Comparison of ENCODE assay signal across 20 cellular contexts in the genomic region with DNA sequence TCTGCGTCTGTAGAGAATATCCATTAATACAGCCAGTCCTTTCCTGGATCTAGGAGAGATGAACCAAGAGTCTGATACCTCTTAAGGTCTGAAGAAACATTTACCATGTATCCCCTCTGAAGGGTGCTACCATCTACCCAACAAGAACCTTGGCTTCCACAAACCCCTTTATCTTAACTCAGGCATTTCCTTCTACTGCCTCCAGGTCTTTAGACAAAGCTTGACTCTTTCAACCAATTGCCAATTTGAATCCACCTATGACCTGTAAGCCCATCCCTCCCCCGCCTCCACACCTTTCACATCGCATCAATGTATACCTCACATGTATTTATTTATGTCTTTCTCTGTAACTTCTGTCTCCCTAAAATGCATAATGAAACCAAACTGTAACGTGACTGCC.
DNase-seq lines count a peak whose midpoint lies in the region; ATAC-seq and TF ChIP-seq lines count a peak whose summit lies in the region.
"Had no signal": no experiment of that assay in that cellular context is flagged by ENCODE, and none has a peak within 500 bp of the region (broad histone marks: within the 10 kb centered on the region; RNA-seq: fewer than 3 reads in every experiment).

No MANE protein-coding gene starts in this region.

- peaks cover 8% of the 10 kb centered on the region for H3K9me3 Mint-ChIP-seq in activated naive CD4-positive, alpha-beta T cell treated with anti-CD3 and anti-CD28 coated beads for 36 hours

- TF ChIP-seq EP300 in transverse colon (IDR thresholded peaks at IDR 0.05; ENCODE audit: low read depth): no peak

- H3K36me3 ChIP-seq in left ventricle myocardium inferior (no peaks in the 10 kb centered on the region), psoas muscle (ENCODE audit: insufficient read depth in 1 of 2, low read depth in 1 of 2) (no peaks in the 10 kb centered on the region), transverse colon (no peaks in the 10 kb centered on the region)
- H3K36me3 ChIP-seq: BE2C had no signal

- H3K27ac ChIP-seq in left ventricle myocardium inferior (replicated peaks) (peak overlapping the region; percentile 82), psoas muscle (peak overlapping the region; percentile 82), transverse colon (peak overlapping the region in 3 of 4 donors; percentile 16 to 39 (median 29))
- H3K27ac ChIP-seq: 22Rv1 had no signal

- 77 to 90% (median 81%) methylated on average over 4 of the region's 4 CpGs for WGBS in psoas muscle, 3 donors
- 93 to 97% methylated on average over 4 of the region's 4 CpGs for WGBS in transverse colon (ENCODE audit: low coverage in 1 of 2), 2 donors

- peaks cover 40% of the 10 kb centered on the region for H3K4me1 ChIP-seq in left ventricle myocardium inferior
- H3K4me1 ChIP-seq in psoas muscle: peaks cover 26% of the 10 kb centered on the region
- H3K4me1 ChIP-seq in transverse colon: peaks cover 0 to 10% (median 2%) of the 10 kb centered on the region in 4 donors

- TF ChIP-seq POLR2A in transverse colon (IDR thresholded peaks at IDR 0.05): no peak

- H3K27me3 Mint-ChIP-seq in activated naive CD4-positive, alpha-beta T cell treated with anti-CD3 and anti-CD28 coated beads for 36 hours (ENCODE audit: low read depth): no peaks in the 10 kb centered on the region
- H3K27me3 Mint-ChIP-seq: CD4-positive, CD25-positive, alpha-beta regulatory T cell had no signal

- ATAC-seq in Right ventricle myocardium inferior (peak; percentile 11), left cardiac atrium (no peak), psoas muscle (no peak)

- in situ Hi-C loops in transverse colon (cut with MboI; ENCODE audit: low pct_ligation_motif_present in 1 of 4, low pct_unique_long_range_greater_than_20kb in 1 of 4, low sequenced_read_pairs in 3 of 4): no loop called here

- H3K27me3 ChIP-seq in left ventricle myocardium inferior (ENCODE audit: low read depth) (no peaks in the 10 kb centered on the region), psoas muscle (ENCODE audit: insufficient read depth in 3 of 3, low read length in 2 of 3) (no peaks in the 10 kb centered on the region), transverse colon (no peaks in the 10 kb centered on the region)
- H3K27me3 ChIP-seq: BE2C had no signal

- DNase-seq in Right ventricle myocardium inferior (ENCODE audit: missing footprints) (no peak), left cardiac atrium (no peak), left ventricle myocardium inferior (no peak), psoas muscle (no peak), transverse colon (no peak), AML-193 (lab: John Stamatoyannopoulos, UW) (no peak), NCI-H1092 treated with DMSO at 0.1 percent for 48 hours (lab: John Stamatoyannopoulos, UW) (no peak)
- DNase-seq in activated naive CD4-positive, alpha-beta T cell treated with anti-CD3 and anti-CD28 coated beads for 36 hours: no peak
- DNase-seq: CD4-positive, CD25-positive, alpha-beta regulatory T cell; COR-L47; DMS 273 treated with DMSO at 0.1 percent for 48 hours; DND-41; MM.1S; NCI-H1105; NCI-H2081 treated with DMSO at 0.1 percent for 48 hours; NCI-H510A treated with DMSO at 0.1 percent for 48 hours; NCI-H774; SHP77 had no signal

- no peak for TF ChIP-seq CTCF in left ventricle myocardium inferior (IDR thresholded peaks at IDR 0.05; ENCODE audit: borderline replicate concordance)
- TF ChIP-seq CTCF in psoas muscle (IDR thresholded peaks at IDR 0.05): no peak
- no peak for TF ChIP-seq CTCF in transverse colon (IDR thresholded peaks at IDR 0.05)

- peaks cover 2% of the 10 kb centered on the region for H3K36me3 Mint-ChIP-seq in activated naive CD4-positive, alpha-beta T cell treated with anti-CD3 and anti-CD28 coated beads for 36 hours (ENCODE audit: low read depth)

- intact Hi-C loops in Right ventricle myocardium inferior (cut with DNase I): no loop called here
- intact Hi-C loops in left cardiac atrium (cut with DNase I): loop anchor here in 1 of 2 donors (10.0 kb wide), 1 partner anchor 69 kb away; no protein-coding TSS in a partner anchor
- intact Hi-C loops in left ventricle myocardium inferior (cut with micrococcal nuclease): no loop called here
- intact Hi-C loops in psoas muscle (cut with DNase I): no loop called here
- intact Hi-C loops in transverse colon (cut with DNase I; ENCODE audit: low total_unique reads): no loop called here
- intact Hi-C loops in activated naive CD4-positive, alpha-beta T cell treated with anti-CD3 and anti-CD28 coated beads for 36 hours (cut with micrococcal nuclease): no loop called here

- H3K9me3 ChIP-seq in left ventricle myocardium inferior (replicated peaks) (peaks cover 11% of the 10 kb centered on the region), psoas muscle (peaks cover 4% of the 10 kb centered on the region), transverse colon (no peaks in the 10 kb centered on the region)
- H3K9me3 ChIP-seq: BE2C had no signal

- H3K4me1 Mint-ChIP-seq in activated naive CD4-positive, alpha-beta T cell treated with anti-CD3 and anti-CD28 coated beads for 36 hours (ENCODE audit: low read depth): no peaks in the 10 kb centered on the region
- H3K4me1 Mint-ChIP-seq: CD4-positive, CD25-positive, alpha-beta regulatory T cell had no signal

- no peak overlapping the region for H3K4me3 Mint-ChIP-seq in activated naive CD4-positive, alpha-beta T cell treated with anti-CD3 and anti-CD28 coated beads for 36 hours
- H3K4me3 Mint-ChIP-seq: CD4-positive, CD25-positive, alpha-beta regulatory T cell had no signal

- H3K4me3 ChIP-seq in left ventricle myocardium inferior (no peak overlapping the region), psoas muscle (no peak overlapping the region), transverse colon (no peak overlapping the region)

- H3K27ac Mint-ChIP-seq in activated naive CD4-positive, alpha-beta T cell treated with anti-CD3 and anti-CD28 coated beads for 36 hours: no peak overlapping the region
- H3K27ac Mint-ChIP-seq: CD4-positive, CD25-positive, alpha-beta regulatory T cell had no signal

- CTCF ChIA-PET in activated naive CD4-positive, alpha-beta T cell treated with anti-CD3 and anti-CD28 coated beads for 36 hours (lab: Charles Lee): no interaction called here

Comparison
In these comparisons a context has a peak if more than half of its experiments do, and no peak if none do; other contexts are left out.
1. H3K27ac ChIP-seq: peak in every context shown above with its lines; median percentile 82 in left ventricle myocardium inferior; 82 in psoas muscle; 29 in transverse colon.